8 cellular contexts compared by ENCODE assay signal in the genomic region with DNA sequence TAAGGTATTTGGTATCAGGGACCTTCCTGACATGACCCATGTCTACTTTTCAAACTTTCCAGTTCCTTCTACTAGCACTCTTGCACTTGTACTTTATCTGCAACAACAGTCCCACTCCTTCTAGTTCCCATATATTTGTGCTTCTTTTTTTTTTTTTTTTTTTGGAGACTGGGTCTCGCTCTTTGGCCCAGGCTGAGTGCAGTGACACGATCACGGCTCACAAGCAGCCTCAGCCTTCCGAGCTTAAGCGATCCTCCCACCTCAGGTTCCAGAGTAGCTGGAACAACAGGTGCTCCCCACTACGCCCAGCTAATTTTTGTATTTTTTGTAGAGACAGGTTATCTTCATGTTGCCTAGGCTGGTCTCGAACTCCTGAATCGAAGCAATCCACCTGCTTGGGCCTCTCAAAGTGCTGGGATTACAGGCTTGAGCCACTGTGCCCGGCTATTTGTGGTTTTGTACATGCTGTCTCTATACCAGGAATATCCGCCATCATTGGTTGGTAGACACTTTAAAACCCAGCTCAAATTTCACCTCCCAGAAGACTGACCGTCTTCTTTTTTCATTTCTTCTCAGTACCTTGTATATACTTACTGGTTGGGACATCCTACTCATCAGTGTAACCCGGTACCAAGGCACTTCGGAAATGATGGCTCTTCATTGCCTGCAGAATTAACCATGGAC. TPM values are rescaled to one million over a fixed set of nuclear protein-coding genes. Genes with fewer than 3 reads are reported as not detected.
DNase-seq lines count a peak whose midpoint lies in the region; ATAC-seq and TF ChIP-seq lines count a peak whose summit lies in the region.

No MANE protein-coding gene starts in this region.

- H3K36me3 Mint-ChIP-seq in activated CD8-positive, alpha-beta memory T cell treated with anti-CD3 and anti-CD28 coated beads, Interleukin-2, amount 10 ng/mL, durations not matched to agents 7 days and 5 days = peaks cover 15% of the 10 kb centered on the region
- peaks cover 14% of the 10 kb centered on the region for H3K36me3 Mint-ChIP-seq in activated naive CD8-positive, alpha-beta T cell treated with anti-CD3 and anti-CD28 coated beads, Interleukin-2, amount 10 ng/mL, durations not matched to agents 7 days and 5 days

- no peak overlapping the region for H3K27ac ChIP-seq in thymus (ENCODE audit: low read depth)

- no peaks in the 10 kb centered on the region for H3K36me3 ChIP-seq in kidney epithelial cell (ENCODE audit: control insufficient read depth, insufficient read depth, low read length)
- no peaks in the 10 kb centered on the region for H3K36me3 ChIP-seq in thymus (ENCODE audit: control insufficient read depth, insufficient read depth)

- peaks cover 10% of the 10 kb centered on the region for H3K4me1 ChIP-seq in thymus (ENCODE audit: control insufficient read depth, insufficient read depth, low read length)

- CTCF ChIA-PET in activated CD8-positive, alpha-beta memory T cell treated with anti-CD3 and anti-CD28 coated beads, Interleukin-2, amount 10 ng/mL, durations not matched to agents 7 days and 5 days (lab: Charles Lee) = interaction anchor here (1.6 to 2.3 kb wide), 2 partner anchors 96 to 214 kb away, joined by 3 to 7 read pairs; a partner anchor contains a TSS

- peaks cover 2% of the 10 kb centered on the region for H3K27me3 Mint-ChIP-seq in activated CD8-positive, alpha-beta memory T cell treated with anti-CD3 and anti-CD28 coated beads, Interleukin-2, amount 10 ng/mL, durations not matched to agents 7 days and 5 days
- H3K27me3 Mint-ChIP-seq in activated naive CD8-positive, alpha-beta T cell treated with anti-CD3 and anti-CD28 coated beads, Interleukin-2, amount 10 ng/mL, durations not matched to agents 7 days and 5 days = no peaks in the 10 kb centered on the region

- H3K4me3 ChIP-seq in kidney epithelial cell (ENCODE audit: low read depth, low read length) = peak overlapping the region; percentile 72
- H3K4me3 ChIP-seq in thymus (ENCODE audit: low read length) = peak overlapping the region; percentile 85

- peak overlapping the region; percentile 99 for H3K27ac Mint-ChIP-seq in activated CD8-positive, alpha-beta memory T cell treated with anti-CD3 and anti-CD28 coated beads, Interleukin-2, amount 10 ng/mL, durations not matched to agents 7 days and 5 days
- peak overlapping the region; percentile 100 for H3K27ac Mint-ChIP-seq in activated naive CD8-positive, alpha-beta T cell treated with anti-CD3 and anti-CD28 coated beads, Interleukin-2, amount 10 ng/mL, durations not matched to agents 7 days and 5 days

- ATAC-seq in activated CD8-positive, alpha-beta memory T cell treated with anti-CD3 and anti-CD28 coated beads, Interleukin-2, amount 10 ng/mL, durations not matched to agents 7 days and 5 days = no peak
- no peak for ATAC-seq in activated naive CD8-positive, alpha-beta T cell treated with anti-CD3 and anti-CD28 coated beads, Interleukin-2, amount 10 ng/mL, durations not matched to agents 7 days and 5 days (ENCODE audit: low read depth)

- POLR2A ChIA-PET in activated naive CD8-positive, alpha-beta T cell treated with anti-CD3 and anti-CD28 coated beads, Interleukin-2, amount 10 ng/mL, durations not matched to agents 7 days and 5 days (lab: Charles Lee) = interaction anchor here (0.6 to 2.7 kb wide), 3 partner anchors 49 to 95 kb away, joined by 4 to 9 read pairs (median 7); a partner anchor contains a TSS

- no peaks in the 10 kb centered on the region for H3K9me3 Mint-ChIP-seq in activated CD8-positive, alpha-beta memory T cell treated with anti-CD3 and anti-CD28 coated beads, Interleukin-2, amount 10 ng/mL, durations not matched to agents 7 days and 5 days (ENCODE audit: low read depth)
- H3K9me3 Mint-ChIP-seq in activated naive CD8-positive, alpha-beta T cell treated with anti-CD3 and anti-CD28 coated beads, Interleukin-2, amount 10 ng/mL, durations not matched to agents 7 days and 5 days = peaks cover 3% of the 10 kb centered on the region

- peak overlapping the region; percentile 97 for H3K4me3 Mint-ChIP-seq in activated CD8-positive, alpha-beta memory T cell treated with anti-CD3 and anti-CD28 coated beads, Interleukin-2, amount 10 ng/mL, durations not matched to agents 7 days and 5 days
- H3K4me3 Mint-ChIP-seq in activated naive CD8-positive, alpha-beta T cell treated with anti-CD3 and anti-CD28 coated beads, Interleukin-2, amount 10 ng/mL, durations not matched to agents 7 days and 5 days = peak overlapping the region; percentile 99

- no peaks in the 10 kb centered on the region for H3K9me3 ChIP-seq in thymus (ENCODE audit: control insufficient read depth)

- no peak for DNase-seq in activated CD8-positive, alpha-beta memory T cell treated with anti-CD3 and anti-CD28 coated beads, Interleukin-2, amount 10 ng/mL, durations not matched to agents 7 days and 5 days
- DNase-seq in activated CD8-positive, alpha-beta memory T cell treated with anti-CD3 and anti-CD28 coated beads, Interleukin-2, amount 50 U/mL, for 48 hours = no peak
- no peak for DNase-seq in activated naive CD8-positive, alpha-beta T cell treated with anti-CD3 and anti-CD28 coated beads, Interleukin-2, amount 10 ng/mL, durations not matched to agents 7 days and 5 days
- DNase-seq in kidney epithelial cell (ENCODE audit: low read depth) (no peak), NCI-H2227 treated with DMSO at 0.1 percent for 48 hours (lab: John Stamatoyannopoulos, UW) (no peak), 8988T (no peak), amniotic stem cell (lab: John Stamatoyannopoulos, UW) (no peak)

- 96% methylated on average over 13 of the region's 13 CpGs for WGBS in thymus

- TF ChIP-seq CTCF in kidney epithelial cell (IDR thresholded peaks at IDR 0.05; ENCODE audit: insufficient read depth, low read length, poor library complexity, severe bottlenecking) = no peak

- no peaks in the 10 kb centered on the region for H3K27me3 ChIP-seq in kidney epithelial cell (ENCODE audit: control insufficient read depth, insufficient read depth, low read length)
- no peaks in the 10 kb centered on the region for H3K27me3 ChIP-seq in thymus (ENCODE audit: control insufficient read depth, insufficient read depth)

- peaks cover 24% of the 10 kb centered on the region for H3K4me1 Mint-ChIP-seq in activated CD8-positive, alpha-beta memory T cell treated with anti-CD3 and anti-CD28 coated beads, Interleukin-2, amount 10 ng/mL, durations not matched to agents 7 days and 5 days
- H3K4me1 Mint-ChIP-seq in activated naive CD8-positive, alpha-beta T cell treated with anti-CD3 and anti-CD28 coated beads, Interleukin-2, amount 10 ng/mL, durations not matched to agents 7 days and 5 days = peaks cover 17% of the 10 kb centered on the region

RNA-seq across cellular contexts. Expression of a gene that starts 1.1 kb away (rescaled TPM):
- total RNA-seq in activated CD8-positive, alpha-beta memory T cell treated with anti-CD3 and anti-CD28 coated beads, Interleukin-2, amount 10 ng/mL, durations not matched to agents 7 days and 5 days = 10 to 100 TPM; 11.7 to 14.5 TPM
- total RNA-seq in activated naive CD8-positive, alpha-beta T cell treated with anti-CD3 and anti-CD28 coated beads, Interleukin-2, amount 10 ng/mL, durations not matched to agents 7 days and 5 days = 10 to 100 TPM; 21.3 to 25.9 TPM
- total RNA-seq in kidney epithelial cell = 12.3 and 13.0 TPM in 2 replicates
- 8.6 TPM for polyA plus RNA-seq in thymus

RNA-seq across cellular contexts. Expression of a gene that starts 48.6 kb away (rescaled TPM):
- total RNA-seq in activated CD8-positive, alpha-beta memory T cell treated with anti-CD3 and anti-CD28 coated beads, Interleukin-2, amount 10 ng/mL, durations not matched to agents 7 days and 5 days = 10 to 100 TPM; 18.9 to 20.4 TPM
- total RNA-seq in activated naive CD8-positive, alpha-beta T cell treated with anti-CD3 and anti-CD28 coated beads, Interleukin-2, amount 10 ng/mL, durations not matched to agents 7 days and 5 days = 10 to 100 TPM; 21.5 to 29.8 TPM
- 17.0 and 17.4 TPM in 2 replicates for total RNA-seq in kidney epithelial cell
- polyA plus RNA-seq in thymus = 25.6 TPM
